ENCODE assay signal across 7 cellular contexts in the genomic region with DNA sequence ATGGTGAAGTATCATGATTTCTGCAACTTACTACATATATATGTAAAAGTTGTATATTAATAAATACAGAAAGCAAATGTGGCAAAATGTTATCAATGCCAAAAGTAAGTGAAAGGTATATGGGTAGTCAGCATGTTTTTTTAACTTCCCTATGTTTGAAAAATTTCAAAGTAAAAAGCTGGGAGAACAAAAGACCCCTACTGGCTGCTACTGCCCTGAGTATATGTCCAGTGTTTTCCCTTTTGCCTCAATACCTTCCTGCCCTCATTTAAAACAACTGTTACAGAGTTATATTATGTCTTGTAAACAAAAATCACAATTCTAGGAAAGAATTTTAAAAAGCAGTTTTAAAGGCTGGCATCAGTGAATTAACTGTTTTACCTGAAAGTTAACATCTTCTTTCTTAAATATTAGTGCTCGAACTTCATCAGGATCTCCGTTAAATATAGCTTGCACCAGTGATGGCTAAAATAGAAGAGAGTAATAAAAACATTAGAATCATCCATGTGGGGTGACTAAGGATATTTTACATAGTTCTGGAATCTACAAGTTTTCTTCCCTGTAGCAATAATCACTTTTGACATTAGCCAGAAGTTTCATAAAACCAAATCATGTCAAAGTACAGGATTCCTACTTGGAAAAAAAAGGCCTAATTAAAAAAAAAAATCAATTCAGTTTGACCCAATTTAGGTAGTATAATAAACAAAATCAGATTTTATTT. TPM values are rescaled to one million over a fixed set of nuclear protein-coding genes. Genes with fewer than 3 reads are reported as not detected.
DNase-seq lines count a peak whose midpoint lies in the region; ATAC-seq and TF ChIP-seq lines count a peak whose summit lies in the region.

No MANE protein-coding gene starts in this region.

- H3K4me3 ChIP-seq in GM23248 (peak overlapping the region; percentile 95), SK-N-SH (ENCODE audit: low read depth in 2 of 2, low read length in 1 of 2) (peak overlapping the region; percentile 65 to 79; a peak in 3 of 4 replicates), fibroblast of lung (replicated peaks in 1 of 4; ENCODE audit: control extremely low read depth in 1 of 4, insufficient read depth in 1 of 4, low read depth in 3 of 4, low read length in 4 of 4) (peak overlapping the region; percentile 60 to 99 (median 80))

- H3K27ac Mint-ChIP-seq in stimulated activated naive CD8-positive, alpha-beta T cell treated with anti-CD3 and anti-CD28 coated beads, Interleukin-15, amount 100 ng/mL, for 72 hours: peak overlapping the region; percentile 83 to 98

- CTCF ChIA-PET in SK-N-SH (lab: Yijun Ruan, JAX): no interaction called here

- peaks cover 32% of the 10 kb centered on the region for H3K4me1 ChIP-seq in GM23248 (ENCODE audit: insufficient read depth)
- H3K4me1 ChIP-seq in SK-N-SH (ENCODE audit: control insufficient read depth in 1 of 2, insufficient read depth in 2 of 2, low read depth in 1 of 2, low read length in 1 of 2): peaks cover 9 to 15% of the 10 kb centered on the region in 2 experiments; a peak in 3 of 4 replicates
- peaks cover 2% of the 10 kb centered on the region for H3K4me1 ChIP-seq in fibroblast of lung (ENCODE audit: control insufficient read depth, extremely low read depth, insufficient read depth, low read length)

- no peak overlapping the region for H2AFZ ChIP-seq in GM23248
- H2AFZ ChIP-seq in SK-N-SH (ENCODE audit: low read depth): no peak overlapping the region
- no peak overlapping the region for H2AFZ ChIP-seq in fibroblast of lung (ENCODE audit: low read length)

- H4K20me1 ChIP-seq in GM23248 (ENCODE audit: insufficient read depth) (no peaks in the 10 kb centered on the region), SK-N-SH (ENCODE audit: insufficient read depth) (peaks cover 24% of the 10 kb centered on the region; the same call in 1 of the 2 replicates), fibroblast of lung (ENCODE audit: control insufficient read depth, extremely low read depth, insufficient read depth, low read length) (no peaks in the 10 kb centered on the region)

- peak overlapping the region; percentile 99 for H3K4me2 ChIP-seq in GM23248 (ENCODE audit: unreplicated experiment)
- peak overlapping the region; percentile 69 for H3K4me2 ChIP-seq in SK-N-SH
- peak overlapping the region; percentile 87 for H3K4me2 ChIP-seq in fibroblast of lung (ENCODE audit: extremely low read depth, insufficient read depth, low read length)

- ATAC-seq in stimulated activated naive CD8-positive, alpha-beta T cell treated with anti-CD3 and anti-CD28 coated beads, Interleukin-15, amount 100 ng/mL, for 72 hours: no peak
- no peak for ATAC-seq in GM18907 (IDR thresholded peaks at IDR 0.05; ENCODE audit: unreplicated experiment)

- H3K9me3 ChIP-seq in GM23248 (ENCODE audit: low read depth) (no peaks in the 10 kb centered on the region), SK-N-SH (peaks cover 12% of the 10 kb centered on the region), fibroblast of lung (ENCODE audit: control insufficient read depth, insufficient read depth, low read depth, low read length) (no peaks in the 10 kb centered on the region)

- DNase-seq in GM23248 (peak; percentile 64), SK-N-SH (no peak), fibroblast of lung (ENCODE audit: low read depth in 2 of 2) (peak in 1 of 2 donors; percentile 51), DMS153 treated with DMSO at 0.1 percent for 48 hours (lab: John Stamatoyannopoulos, UW; ENCODE audit: unreplicated experiment) (no peak), kidney glomerular epithelial cell (lab: John Stamatoyannopoulos, UW) (no peak)
- no peak for DNase-seq in stimulated activated naive CD8-positive, alpha-beta T cell treated with anti-CD3 and anti-CD28 coated beads, Interleukin-15, amount 100 ng/mL, for 72 hours

- in situ Hi-C loops in GM23248 (cut with MboI): no loop called here

- TF ChIP-seq CTCF in SK-N-SH (IDR thresholded peaks at IDR 0.05) (peak; percentile 48), fibroblast of lung (conservative IDR thresholded peaks at IDR 0.05 in 1 of 2, IDR thresholded peaks at IDR 0.05 in 1 of 2; ENCODE audit: low read depth in 1 of 2, low read length in 2 of 2) (peak; percentile 20 to 41)

- H3K9me2 ChIP-seq in GM23248 (ENCODE audit: insufficient read depth): no peaks in the 10 kb centered on the region
- H3K9me2 ChIP-seq in SK-N-SH: no peaks in the 10 kb centered on the region

- H3K36me3 ChIP-seq in GM23248 (ENCODE audit: low read depth) (peaks cover 32% of the 10 kb centered on the region), SK-N-SH (replicated peaks in 1 of 2; ENCODE audit: control insufficient read depth in 1 of 2, insufficient read depth in 2 of 2, low read length in 1 of 2) (peaks cover 20 to 44% of the 10 kb centered on the region in 2 experiments), fibroblast of lung (ENCODE audit: control insufficient read depth, insufficient read depth, low read length) (peaks cover 2% of the 10 kb centered on the region)

- TF ChIP-seq RAD21 in SK-N-SH (IDR thresholded peaks at IDR 0.05; ENCODE audit: low read length): no peak

- no peaks in the 10 kb centered on the region for H3K27me3 Mint-ChIP-seq in stimulated activated naive CD8-positive, alpha-beta T cell treated with anti-CD3 and anti-CD28 coated beads, Interleukin-15, amount 100 ng/mL, for 72 hours

- WGBS in GM23248 (ENCODE audit: low coverage in 1 of 2, low lambda C conversion rate in 2 of 2, missing lambda C conversion rate in 2 of 2), 2 experiments: 0% methylated on average over 2 of the region's 2 CpGs
- 16% methylated on average over 2 of the region's 2 CpGs for WGBS in SK-N-SH (ENCODE audit: low lambda C conversion rate)

- TF ChIP-seq EP300 in SK-N-SH (IDR thresholded peaks at IDR 0.05; ENCODE audit: borderline replicate concordance in 1 of 2, low read depth in 1 of 2, low read length in 1 of 2): no peak

- H3K4me3 Mint-ChIP-seq in stimulated activated naive CD8-positive, alpha-beta T cell treated with anti-CD3 and anti-CD28 coated beads, Interleukin-15, amount 100 ng/mL, for 72 hours: peak overlapping the region; percentile 59 to 79

- H3K27ac ChIP-seq in GM23248 (peak overlapping the region; percentile 99), SK-N-SH (ENCODE audit: low read depth in 2 of 2, low read length in 1 of 2) (peak overlapping the region; percentile 88 to 100), fibroblast of lung (ENCODE audit: insufficient read depth, low read length) (peak overlapping the region; percentile 96)

- H3K79me2 ChIP-seq in GM23248 (ENCODE audit: insufficient read depth): peaks cover 88% of the 10 kb centered on the region
- H3K79me2 ChIP-seq in SK-N-SH (ENCODE audit: insufficient read depth): peaks cover 92% of the 10 kb centered on the region
- peaks cover 77% of the 10 kb centered on the region for H3K79me2 ChIP-seq in fibroblast of lung (ENCODE audit: control insufficient read depth, insufficient read depth, low read length)

- H3K9ac ChIP-seq in GM23248 (peak overlapping the region; percentile 100), SK-N-SH (peak overlapping the region; percentile 99), fibroblast of lung (ENCODE audit: insufficient read depth, low read length) (peak overlapping the region; percentile 81)

- peaks cover 9 to 13% of the 10 kb centered on the region in 2 donors for H3K9me3 Mint-ChIP-seq in stimulated activated naive CD8-positive, alpha-beta T cell treated with anti-CD3 and anti-CD28 coated beads, Interleukin-15, amount 100 ng/mL, for 72 hours

- peaks cover 42% of the 10 kb centered on the region for H3F3A ChIP-seq in GM23248 (ENCODE audit: insufficient read depth)
- H3F3A ChIP-seq in SK-N-SH (replicated peaks; ENCODE audit: insufficient read depth): peaks cover 35% of the 10 kb centered on the region

- peaks cover 66% of the 10 kb centered on the region for H3K4me1 Mint-ChIP-seq in stimulated activated naive CD8-positive, alpha-beta T cell treated with anti-CD3 and anti-CD28 coated beads, Interleukin-15, amount 100 ng/mL, for 72 hours

- POLR2A ChIA-PET in SK-N-SH (lab: Yijun Ruan, JAX): no interaction called here

- no peaks in the 10 kb centered on the region for H3K27me3 ChIP-seq in GM23248 (replicated peaks; ENCODE audit: insufficient read depth)
- no peaks in the 10 kb centered on the region for H3K27me3 ChIP-seq in SK-N-SH (ENCODE audit: insufficient read depth)
- no peaks in the 10 kb centered on the region for H3K27me3 ChIP-seq in fibroblast of lung (ENCODE audit: control insufficient read depth, insufficient read depth, low read length)

TF ChIP-seq in SK-N-SH, 30 proteins besides CTCF, POLR2A, EP300 and RAD21:
- TF ChIP-seq, protein P1, sequence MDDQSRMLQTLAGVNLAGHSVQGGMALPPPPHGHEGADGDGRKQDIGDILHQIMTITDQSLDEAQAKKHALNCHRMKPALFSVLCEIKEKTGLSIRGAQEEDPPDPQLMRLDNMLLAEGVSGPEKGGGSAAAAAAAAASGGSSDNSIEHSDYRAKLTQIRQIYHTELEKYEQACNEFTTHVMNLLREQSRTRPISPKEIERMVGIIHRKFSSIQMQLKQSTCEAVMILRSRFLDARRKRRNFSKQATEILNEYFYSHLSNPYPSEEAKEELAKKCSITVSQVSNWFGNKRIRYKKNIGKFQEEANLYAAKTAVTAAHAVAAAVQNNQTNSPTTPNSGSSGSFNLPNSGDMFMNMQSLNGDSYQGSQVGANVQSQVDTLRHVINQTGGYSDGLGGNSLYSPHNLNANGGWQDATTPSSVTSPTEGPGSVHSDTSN (IDR thresholded peaks at IDR 0.05): peak; percentile 23
- TF ChIP-seq JUND (IDR thresholded peaks at IDR 0.05): no peak

RNA-seq across cellular contexts. Expression of gene ANKRD28, which starts 2.8 kb away (rescaled TPM):
- total RNA-seq in GM23248 (2014; rRNA removed; shearing (Covaris generic)): 55.6 and 68.9 TPM in 2 replicates
- polyA plus RNA-seq in GM23248 (2016; fragmentation: Nextera tagmentation; extraction: Ambion mirVana) (22.6 and 23.1 TPM in 2 replicates), SK-N-SH (2012; rRNA removed) (74.8 and 102 TPM in 2 replicates), fibroblast of lung (62.1 and 82.3 TPM in 2 replicates)
- 63.3 and 73.0 TPM in 2 replicates for polyA plus RNA-seq in SK-N-SH (2012; cell fraction: cytosol; rRNA removed)
- polyA plus RNA-seq in SK-N-SH (2012; cell fraction: nucleus; rRNA removed): 95.3 and 194 TPM in 2 replicates
- total RNA-seq in fibroblast of lung: 109 and 222 TPM in 2 replicates
- 39.0 and 50.1 TPM in 2 replicates for polyA plus RNA-seq in fibroblast of lung (2012)
- polyA minus RNA-seq in fibroblast of lung (ENCODE audit: low replicate concordance): 43.2 and 64.6 TPM in 2 replicates
